27 cellular contexts compared by ENCODE assay signal in genomic region chr16:21088143-21088542, GRCh38.
"Had no signal": no experiment of that assay in that cellular context is flagged by ENCODE, and none has a peak within 500 bp of the region (broad histone marks: within the 10 kb centered on the region; RNA-seq: fewer than 3 reads in every experiment).

No MANE protein-coding gene starts in this region.

- H3K36me3 ChIP-seq: ascending aorta, cardiac muscle cell, SJCRH30 had no signal

- H3K27me3 ChIP-seq: ascending aorta, cardiac muscle cell, SJCRH30 had no signal

- H3K4me3 Mint-ChIP-seq: activated CD4-positive, alpha-beta T cell treated with anti-CD3 and anti-CD28 coated beads, Interleukin-2, amount 10 ng/mL, durations not matched to agents 24 days and 14 days; activated CD8-positive, alpha-beta T cell treated with anti-CD3 and anti-CD28 coated beads for 36 hours; activated naive CD4-positive, alpha-beta T cell treated with anti-CD3 and anti-CD28 coated beads, Interleukin-2, amount 50 U/mL, for 24 hours; activated naive CD8-positive, alpha-beta T cell treated with anti-CD3 and anti-CD28 coated beads, Interleukin-2, amount 10 ng/mL, durations not matched to agents 7 days and 5 days; activated T-cell treated with anti-CD3 and anti-CD28 coated beads, Interleukin-2, amount 50 U/mL, for 24 hours; T-helper 1 cell treated with Interleukin-12 subunit alpha and Interleukin-12 subunit beta and Interleukin-4 antibody, amounts not matched to agents 30 μg/mL and 1 μg/mL, for 36 hours; T-helper 2 cell treated with Interferon-gamma antibody and Interleukin-4, amounts not matched to agents 5 μg/mL and 100 μg/mL, for 36 hours had no signal

- H3K4me1 Mint-ChIP-seq: activated CD4-positive, alpha-beta T cell treated with anti-CD3 and anti-CD28 coated beads, Interleukin-2, amount 10 ng/mL, durations not matched to agents 24 days and 14 days; activated naive CD4-positive, alpha-beta T cell treated with anti-CD3 and anti-CD28 coated beads, Interleukin-2, amount 50 U/mL, for 24 hours had no signal

- ATAC-seq: activated CD8-positive, alpha-beta T cell treated with anti-CD3 and anti-CD28 coated beads for 36 hours had no signal

- DNase-seq: activated CD4-positive, alpha-beta T cell treated with anti-CD3 and anti-CD28 coated beads, Interleukin-2, amount 10 ng/mL, durations not matched to agents 24 days and 14 days; activated CD4-positive, alpha-beta T cell treated with anti-CD3 and anti-CD28 coated beads, Interleukin-2, amount 50 U/mL, for 4 hours; activated CD8-positive, alpha-beta T cell treated with anti-CD3 and anti-CD28 coated beads for 36 hours; activated gamma-delta T cell; activated naive CD4-positive, alpha-beta T cell treated with Interleukin-2 at 50 U/mL for 16 hours; activated naive CD8-positive, alpha-beta T cell treated with anti-CD3 and anti-CD28 coated beads, Interleukin-2, amount 10 ng/mL, durations not matched to agents 7 days and 5 days; activated T-cell treated with anti-CD3 and anti-CD28 coated beads, Interleukin-2, amount 50 U/mL, for 24 hours; amygdala; Karpas-422; KBM-7; NCI-H1105; NCI-H1417 treated with DMSO at 0.1 percent for 48 hours; NCI-H187 treated with DMSO at 0.1 percent for 48 hours; NCI-H2081 treated with DMSO at 0.1 percent for 48 hours; NCI-H510A; NCI-H526; NCI-H748 treated with DMSO at 0.1 percent for 48 hours; NK-92 treated with Interleukin-12 subunit alpha and Interleukin-12 subunit beta, amount 100 ng/mL, for 24 hours; SHP77; SJCRH30 had no signal

- H3K9me3 Mint-ChIP-seq: activated CD4-positive, alpha-beta T cell treated with anti-CD3 and anti-CD28 coated beads, Interleukin-2, amount 10 ng/mL, durations not matched to agents 24 days and 14 days; activated CD8-positive, alpha-beta T cell treated with anti-CD3 and anti-CD28 coated beads for 36 hours; activated naive CD4-positive, alpha-beta T cell treated with anti-CD3 and anti-CD28 coated beads, Interleukin-2, amount 50 U/mL, for 24 hours; activated T-helper 2 cell treated with anti-CD3 and anti-CD28 coated beads, Interferon-gamma antibody, Interleukin-2, Interleukin-4, amounts not matched to agents 10 μg/mL and 5 μg/mL and 100 μg/mL, durations not matched to agents 14 hours and 24 hours and 36 hours; T-helper 1 cell treated with Interleukin-12 subunit alpha and Interleukin-12 subunit beta and Interleukin-4 antibody, amounts not matched to agents 30 μg/mL and 1 μg/mL, for 36 hours; T-helper 2 cell treated with Interferon-gamma antibody and Interleukin-4, amounts not matched to agents 5 μg/mL and 100 μg/mL, for 36 hours had no signal

- H3K27ac Mint-ChIP-seq: activated CD4-positive, alpha-beta T cell treated with anti-CD3 and anti-CD28 coated beads, Interleukin-2, amount 10 ng/mL, durations not matched to agents 24 days and 14 days; activated CD8-positive, alpha-beta T cell treated with anti-CD3 and anti-CD28 coated beads for 36 hours; activated naive CD4-positive, alpha-beta T cell treated with anti-CD3 and anti-CD28 coated beads, Interleukin-2, amount 50 U/mL, for 24 hours; activated naive CD8-positive, alpha-beta T cell treated with anti-CD3 and anti-CD28 coated beads, Interleukin-2, amount 10 ng/mL, durations not matched to agents 7 days and 5 days; activated T-cell treated with anti-CD3 and anti-CD28 coated beads, Interleukin-2, amount 50 U/mL, for 24 hours; activated T-helper 2 cell treated with anti-CD3 and anti-CD28 coated beads, Interferon-gamma antibody, Interleukin-2, Interleukin-4, amounts not matched to agents 10 μg/mL and 5 μg/mL and 100 μg/mL, durations not matched to agents 14 hours and 24 hours and 36 hours; T-helper 1 cell treated with Interleukin-12 subunit alpha and Interleukin-12 subunit beta and Interleukin-4 antibody, amounts not matched to agents 30 μg/mL and 1 μg/mL, for 36 hours; T-helper 2 cell treated with Interferon-gamma antibody and Interleukin-4, amounts not matched to agents 5 μg/mL and 100 μg/mL, for 36 hours had no signal

- H3K27ac ChIP-seq: cardiac muscle cell, SJCRH30, SK-N-MC had no signal

- H3K9me3 ChIP-seq: ascending aorta, SJCRH30 had no signal

- H3K4me1 ChIP-seq: SJCRH30 had no signal

- H3K4me3 ChIP-seq: ascending aorta, cardiac muscle cell, SJCRH30, SK-N-MC had no signal
